In the genomic region with DNA sequence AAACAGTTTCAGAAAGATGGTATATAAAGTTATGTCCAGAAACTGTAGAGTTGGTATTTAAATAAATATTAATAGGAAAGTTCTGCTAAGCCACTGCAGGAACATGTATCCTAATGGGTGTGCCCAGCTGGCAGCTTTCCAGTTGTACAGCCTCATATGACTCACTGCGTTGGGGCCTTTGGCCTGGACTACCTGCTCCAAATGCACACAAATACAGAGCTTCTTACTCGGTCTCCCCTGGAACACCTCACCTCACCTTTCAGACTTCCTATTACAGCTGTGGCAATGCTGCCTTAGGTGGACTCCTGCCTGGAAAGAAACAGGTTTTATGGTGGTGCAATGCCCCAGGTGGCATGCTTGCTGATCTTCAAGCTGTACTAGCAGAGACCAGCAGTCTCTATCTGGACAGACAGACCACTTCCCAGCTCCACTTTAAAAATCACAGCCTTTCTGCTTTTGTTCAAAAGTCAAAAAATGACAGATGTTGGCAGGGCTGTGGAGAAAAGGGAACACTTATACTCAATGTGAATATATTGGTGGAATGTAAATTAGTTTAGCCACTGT, we compare ENCODE assay signal across 12 cellular contexts.
DNase-seq lines count a peak whose midpoint lies in the region; ATAC-seq and TF ChIP-seq lines count a peak whose summit lies in the region.
"Had no signal": no experiment of that assay in that cellular context is flagged by ENCODE, and none has a peak within 500 bp of the region (broad histone marks: within the 10 kb centered on the region; RNA-seq: fewer than 3 reads in every experiment).

No MANE protein-coding gene starts in this region.

- H3F3A ChIP-seq in neural progenitor cell (ENCODE audit: low read depth) = no peaks in the 10 kb centered on the region

- H3K27me3 Mint-ChIP-seq in natural killer cell (ENCODE audit: low read depth in 2 of 2) (peaks cover 21 to 46% of the 10 kb centered on the region in 2 donors), neural progenitor cell (ENCODE audit: insufficient read depth, low read depth) (peaks cover 2% of the 10 kb centered on the region)

- TF ChIP-seq CTCF in AG09319 (IDR thresholded peaks at IDR 0.05; ENCODE audit: low read depth, low read length) = no peak
- TF ChIP-seq CTCF in IMR-90 (conservative IDR thresholded peaks at IDR 0.05; ENCODE audit: low read depth, low read length) = no peak
- TF ChIP-seq CTCF in natural killer cell (IDR thresholded peaks at IDR 0.05) = no peak
- no peak for TF ChIP-seq CTCF in neural progenitor cell (IDR thresholded peaks at IDR 0.05)

- BruUV-seq in IMR-90 (replicated peaks; lab: Mats Ljungman, UMichigan) = no TSS peak

- ATAC-seq in IMR-90 (ENCODE audit: low read depth) = no peak
- no peak for ATAC-seq in natural killer cell

- no peak for TF ChIP-seq POLR2A in IMR-90 (IDR thresholded peaks at IDR 0.05; ENCODE audit: low read depth, low read length)

- WGBS in IMR-90 (ENCODE audit: extremely low coverage in 2 of 2, insufficient read length in 1 of 2), 2 experiments = 17% methylated on average over 1 of the region's 2 CpGs; no CpG with 5 or more reads in 1 of the 2 experiments

- POLR2A ChIA-PET in IMR-90 (lab: Charles Lee; ENCODE audit: unreplicated experiment) = no interaction called here

- no peak overlapping the region for H4K91ac ChIP-seq in IMR-90 (ENCODE audit: insufficient read depth, low read depth, low read length)

- no peak overlapping the region for H2AK5ac ChIP-seq in IMR-90 (ENCODE audit: low read depth, low read length)

- no peaks in the 10 kb centered on the region for H3K36me3 Mint-ChIP-seq in natural killer cell
- no peaks in the 10 kb centered on the region for H3K36me3 Mint-ChIP-seq in neural progenitor cell

- DNase-seq in AG09319 (ENCODE audit: extremely low read depth, low read depth) (peak; percentile 20), IMR-90 (peak; percentile 3), amniotic epithelial cell (ENCODE audit: low read depth) (peak; percentile 58), iris pigment epithelial cell (ENCODE audit: low read depth) (peak; percentile 40), natural killer cell (no peak), NCI-H2171 treated with DMSO at 0.1 percent for 48 hours (lab: John Stamatoyannopoulos, UW) (no peak), neural progenitor cell (ENCODE audit: low spot score) (no peak)
- DNase-seq in effector CD8-positive, alpha-beta T cell (lab: John Stamatoyannopoulos, UW) = no peak
- DNase-seq: NCI-H2081; stimulated activated CD4-positive, alpha-beta T cell treated with anti-CD3 and anti-CD28 coated beads, Interleukin-12 subunit alpha, Interleukin-12 subunit beta, amount 100 ng/mL, for 4 hours had no signal

- H3K14ac ChIP-seq in IMR-90 (replicated peaks; ENCODE audit: low read depth, low read length) = no peak overlapping the region

- H3K56ac ChIP-seq in IMR-90 (ENCODE audit: extremely low read depth, insufficient read depth, low read length) = no peak overlapping the region

- H3K4ac ChIP-seq in IMR-90 (ENCODE audit: low read depth, low read length) = no peak overlapping the region

- no peak overlapping the region for H3K23ac ChIP-seq in IMR-90 (ENCODE audit: low read depth, low read length)

- no peak overlapping the region for H2AK9ac ChIP-seq in IMR-90 (replicated peaks; ENCODE audit: low read depth, low read length, poor library complexity)

- H3K4me1 Mint-ChIP-seq in natural killer cell (no peaks in the 10 kb centered on the region), neural progenitor cell (no peaks in the 10 kb centered on the region)

- H3K27ac Mint-ChIP-seq in natural killer cell = no peak overlapping the region
- no peak overlapping the region for H3K27ac Mint-ChIP-seq in neural progenitor cell

- H2BK20ac ChIP-seq in IMR-90 (ENCODE audit: low read depth, low read length) = no peak overlapping the region

- H3K18ac ChIP-seq in IMR-90 (ENCODE audit: low read depth, low read length) = no peak overlapping the region

- H2AFZ ChIP-seq in IMR-90 (replicated peaks; ENCODE audit: low read length, poor library complexity) = no peak overlapping the region
- H2AFZ ChIP-seq in neural progenitor cell (replicated peaks) = no peak overlapping the region

- intact Hi-C loops in IMR-90 (cut with micrococcal nuclease) (loop anchor here (10.0 kb wide), 1 partner anchor 289 kb away; no protein-coding TSS in a partner anchor), natural killer cell (cut with micrococcal nuclease) (loop anchor here (10.0 kb wide), 2 partner anchors 389 to 759 kb away; a partner anchor contains a TSS)

- H4K8ac ChIP-seq in IMR-90 (ENCODE audit: low read depth in 2 of 2, low read length in 2 of 2) = no peak overlapping the region

- no peak overlapping the region for H4K5ac ChIP-seq in IMR-90 (ENCODE audit: low read depth, low read length)

- H3K4me1 ChIP-seq in IMR-90 (ENCODE audit: control insufficient read depth, insufficient read depth, low read length) (no peaks in the 10 kb centered on the region), neural progenitor cell (no peaks in the 10 kb centered on the region)
- H3K4me1 ChIP-seq: BLaER1 treated with 17β-estradiol and CSF1 and Interleukin-3, amounts not matched to agents 10 nM and 100 nM had no signal

- in situ Hi-C loops in IMR-90 (cut with MboI; ENCODE audit: low sequenced_read_pairs) = loop anchor here (25.0 kb wide), 1 partner anchor 397 kb away; a partner anchor contains a TSS

- no peak overlapping the region for H3K27ac ChIP-seq in IMR-90 (ENCODE audit: insufficient read depth, low read length)
- H3K27ac ChIP-seq in neural progenitor cell = no peak overlapping the region
- H3K27ac ChIP-seq: BLaER1 treated with 17β-estradiol and CSF1 and Interleukin-3, amounts not matched to agents 10 nM and 100 nM; thoracic aorta had no signal

- no peak for TF ChIP-seq RAD21 in IMR-90 (IDR thresholded peaks at IDR 0.05; ENCODE audit: low read length)

- H3K27me3 ChIP-seq in IMR-90 (ENCODE audit: control insufficient read depth, insufficient read depth, low read length) = peaks cover 7% of the 10 kb centered on the region
- H3K27me3 ChIP-seq in neural progenitor cell = no peaks in the 10 kb centered on the region
- H3K27me3 ChIP-seq: BLaER1 treated with 17β-estradiol and CSF1 and Interleukin-3, amounts not matched to agents 10 nM and 100 nM had no signal

- no peak overlapping the region for H3K4me2 ChIP-seq in IMR-90 (ENCODE audit: low read depth, low read length)
- no peak overlapping the region for H3K4me2 ChIP-seq in neural progenitor cell
- H3K4me2 ChIP-seq: BLaER1 treated with 17β-estradiol and CSF1 and Interleukin-3, amounts not matched to agents 10 nM and 100 nM had no signal

- H3K36me3 ChIP-seq in IMR-90 (ENCODE audit: control insufficient read depth, insufficient read depth, low read length) = no peaks in the 10 kb centered on the region
- H3K36me3 ChIP-seq in neural progenitor cell = no peaks in the 10 kb centered on the region
- H3K36me3 ChIP-seq: BLaER1 treated with 17β-estradiol and CSF1 and Interleukin-3, amounts not matched to agents 10 nM and 100 nM; thoracic aorta had no signal

- H2BK15ac ChIP-seq in IMR-90 (ENCODE audit: low read depth, low read length) = no peak overlapping the region

- H3K9ac ChIP-seq in IMR-90 (ENCODE audit: low read depth, low read length) (no peak overlapping the region), neural progenitor cell (no peak overlapping the region)
- H3K9ac ChIP-seq: BLaER1 treated with 17β-estradiol and CSF1 and Interleukin-3, amounts not matched to agents 10 nM and 100 nM had no signal

- no peak overlapping the region for H3K4me3 Mint-ChIP-seq in natural killer cell
- H3K4me3 Mint-ChIP-seq in neural progenitor cell = no peak overlapping the region

- dilution Hi-C loops in IMR-90 (cut with HindIII; ENCODE audit: low sequenced_read_pairs, unreplicated experiment) = no loop called here

- no peak overlapping the region for H2BK120ac ChIP-seq in IMR-90 (ENCODE audit: low read depth, low read length)

- H3K79me2 ChIP-seq in neural progenitor cell (ENCODE audit: low read depth) = no peaks in the 10 kb centered on the region

- CTCF ChIA-PET in IMR-90 (lab: Yijun Ruan, JAX) = interaction anchor here (1.5 kb wide), 1 partner anchor 9 kb away, joined by 3 read pairs; no protein-coding TSS in a partner anchor

- H3K9me3 Mint-ChIP-seq in natural killer cell (no peaks in the 10 kb centered on the region), neural progenitor cell (no peaks in the 10 kb centered on the region)

- H3K4me3 ChIP-seq in IMR-90 (ENCODE audit: insufficient read depth, low read depth, low read length) = no peak overlapping the region
- no peak overlapping the region for H3K4me3 ChIP-seq in neural progenitor cell
- H3K4me3 ChIP-seq: BLaER1 treated with 17β-estradiol and CSF1 and Interleukin-3, amounts not matched to agents 10 nM and 100 nM; thoracic aorta had no signal

- H3K79me1 ChIP-seq in IMR-90 (ENCODE audit: low read depth in 1 of 2, low read length in 2 of 2) = no peaks in the 10 kb centered on the region

- H3K9me3 ChIP-seq in IMR-90 (ENCODE audit: control insufficient read depth, insufficient read depth, low read length) (no peaks in the 10 kb centered on the region), neural progenitor cell (ENCODE audit: low read depth) (no peaks in the 10 kb centered on the region)
- H3K9me3 ChIP-seq: BLaER1 treated with 17β-estradiol and CSF1 and Interleukin-3, amounts not matched to agents 10 nM and 100 nM; thoracic aorta had no signal

- H3K9me1 ChIP-seq in IMR-90 (ENCODE audit: insufficient read depth, low read length) = no peaks in the 10 kb centered on the region

- no peaks in the 10 kb centered on the region for H4K20me1 ChIP-seq in IMR-90 (ENCODE audit: insufficient read depth, low read length)
- no peaks in the 10 kb centered on the region for H4K20me1 ChIP-seq in neural progenitor cell (ENCODE audit: low read depth)
- H4K20me1 ChIP-seq: BLaER1 treated with 17β-estradiol and CSF1 and Interleukin-3, amounts not matched to agents 10 nM and 100 nM had no signal

- H2BK5ac ChIP-seq in IMR-90 (ENCODE audit: low read depth, low read length, poor library complexity, severe bottlenecking) = no peak overlapping the region

TF ChIP-seq in IMR-90, 13 proteins besides CTCF, POLR2A, EP300 and RAD21:
- no peak for TF ChIP-seq CHD1 (IDR thresholded peaks at IDR 0.05; ENCODE audit: low read depth, low read length)

Comparison
In these comparisons a context has a peak if more than half of its experiments do, and no peak if none do; other contexts are left out.
1. DNase-seq: peak in AG09319 (single experiment), IMR-90 (single experiment), amniotic epithelial cell (single experiment) and iris pigment epithelial cell (single experiment); none in effector CD8-positive, alpha-beta T cell (single experiment), natural killer cell (single experiment), NCI-H2171 treated with DMSO at 0.1 percent for 48 hours (single experiment) and neural progenitor cell (single experiment).